ENCODE assay signal across 8 cellular contexts in the genomic region with DNA sequence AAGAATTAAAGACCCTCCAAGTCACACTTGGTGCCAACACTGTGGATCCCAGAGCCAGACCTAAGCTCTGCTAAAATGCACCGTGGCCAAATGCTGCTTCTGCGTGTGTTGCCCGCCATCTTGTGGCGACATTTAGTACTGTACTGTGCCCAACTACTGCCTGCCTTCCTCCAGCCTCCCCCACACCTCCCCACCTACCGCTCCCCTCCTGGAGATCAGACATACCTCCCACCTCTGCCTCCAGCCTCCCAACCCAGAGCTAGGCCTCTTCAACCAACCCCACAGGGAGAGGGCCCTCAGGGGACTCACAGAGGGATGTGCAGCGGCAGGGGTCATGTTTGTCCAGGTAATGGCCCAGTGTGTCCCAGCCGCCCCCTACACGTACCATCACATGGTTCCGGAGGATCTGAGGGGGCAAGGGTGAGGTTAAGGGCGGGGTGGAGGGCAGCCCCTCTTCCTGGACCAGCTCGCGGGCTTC. TPM values are rescaled to one million over a fixed set of nuclear protein-coding genes. Genes with fewer than 3 reads are reported as not detected.
DNase-seq lines count a peak whose midpoint lies in the region; ATAC-seq and TF ChIP-seq lines count a peak whose summit lies in the region.

No MANE protein-coding gene starts in this region.

- H3K4me2 ChIP-seq in OCI-LY3 (ENCODE audit: low read length): peak overlapping the region; percentile 35

- no peak overlapping the region for H2AFZ ChIP-seq in OCI-LY3 (ENCODE audit: low read depth, low read length)

- no peaks in the 10 kb centered on the region for H3K9me3 ChIP-seq in OCI-LY3 (ENCODE audit: insufficient read depth, low read length)

- peaks cover 19% of the 10 kb centered on the region in 2 donors for H3K27me3 Mint-ChIP-seq in natural killer cell treated with Interleukin-12 subunit alpha and Interleukin-12 subunit beta and Interleukin-15 and Interleukin-18, amount 100 ng/mL, for 72 hours
- H3K27me3 Mint-ChIP-seq in stimulated activated memory B cell treated with anti-CD40 and anti-IgM and Interleukin-4, amounts not matched to agents 10 μg/mL and 1 μg/mL and 100 μg/mL, for 72 hours: peaks cover 83% of the 10 kb centered on the region

- H3K36me3 ChIP-seq in OCI-LY3 (replicated peaks; ENCODE audit: low read depth, low read length): no peaks in the 10 kb centered on the region

- H3K27ac Mint-ChIP-seq in natural killer cell treated with Interleukin-12 subunit alpha and Interleukin-12 subunit beta and Interleukin-15 and Interleukin-18, amount 100 ng/mL, for 72 hours: no peak overlapping the region
- H3K27ac Mint-ChIP-seq in stimulated activated memory B cell treated with anti-CD40 and anti-IgM and Interleukin-4, amounts not matched to agents 10 μg/mL and 1 μg/mL and 100 μg/mL, for 72 hours: no peak overlapping the region

- H3K4me1 ChIP-seq in OCI-LY3 (ENCODE audit: low read length): peaks cover 13% of the 10 kb centered on the region; the same call in 1 of the 2 replicates

- DNase-seq in Caki2 (ENCODE audit: low read depth): peak; percentile 45
- peak; percentile 25 for DNase-seq in HS-5 (ENCODE audit: low read depth)
- peak; percentile 90 for DNase-seq in activated CD8-positive, alpha-beta memory T cell treated with anti-CD3 and anti-CD28 coated beads, Interleukin-2, amount 50 U/mL, for 48 hours
- peak; percentile 74 for DNase-seq in natural killer cell treated with Interleukin-12 subunit alpha and Interleukin-12 subunit beta and Interleukin-15 and Interleukin-18, amount 100 ng/mL, for 72 hours (ENCODE audit: low spot score)

- H3K4me3 ChIP-seq in OCI-LY3 (ENCODE audit: low read length): no peak overlapping the region

- no peaks in the 10 kb centered on the region for H3K36me3 Mint-ChIP-seq in natural killer cell treated with Interleukin-12 subunit alpha and Interleukin-12 subunit beta and Interleukin-15 and Interleukin-18, amount 100 ng/mL, for 72 hours
- H3K36me3 Mint-ChIP-seq in stimulated activated memory B cell treated with anti-CD40 and anti-IgM and Interleukin-4, amounts not matched to agents 10 μg/mL and 1 μg/mL and 100 μg/mL, for 72 hours: no peaks in the 10 kb centered on the region

- ATAC-seq in esophagus mucosa (peak; percentile 79), HG03442 (IDR thresholded peaks at IDR 0.05; ENCODE audit: unreplicated experiment) (no peak)
- peak; percentile 75 to 76 for ATAC-seq in natural killer cell treated with Interleukin-12 subunit alpha and Interleukin-12 subunit beta and Interleukin-15 and Interleukin-18, amount 100 ng/mL, for 72 hours
- ATAC-seq in stimulated activated memory B cell treated with anti-CD40 and anti-IgM and Interleukin-4, amounts not matched to agents 10 μg/mL and 1 μg/mL and 100 μg/mL, for 72 hours: peak; percentile 80

- H3K9ac ChIP-seq in OCI-LY3 (ENCODE audit: low read length): no peak overlapping the region

- peaks cover 23% of the 10 kb centered on the region for H3K27me3 ChIP-seq in OCI-LY3 (ENCODE audit: low read depth, low read length)

- peak; percentile 90 for TF ChIP-seq CTCF in OCI-LY3 (IDR thresholded peaks at IDR 0.05; ENCODE audit: low read depth, low read length)

- in situ Hi-C loops in Caki2 (cut with HindIII; ENCODE audit: low pct_unique_long_range_greater_than_20kb, low sequenced_read_pairs): no loop called here

- no peak overlapping the region for H3K27ac ChIP-seq in OCI-LY3 (ENCODE audit: low read length)

- no peaks in the 10 kb centered on the region for H3K9me3 Mint-ChIP-seq in natural killer cell treated with Interleukin-12 subunit alpha and Interleukin-12 subunit beta and Interleukin-15 and Interleukin-18, amount 100 ng/mL, for 72 hours
- no peaks in the 10 kb centered on the region for H3K9me3 Mint-ChIP-seq in stimulated activated memory B cell treated with anti-CD40 and anti-IgM and Interleukin-4, amounts not matched to agents 10 μg/mL and 1 μg/mL and 100 μg/mL, for 72 hours

- H4K20me1 ChIP-seq in OCI-LY3 (ENCODE audit: insufficient read depth, low read length): no peaks in the 10 kb centered on the region

- H3K4me1 Mint-ChIP-seq in natural killer cell treated with Interleukin-12 subunit alpha and Interleukin-12 subunit beta and Interleukin-15 and Interleukin-18, amount 100 ng/mL, for 72 hours (ENCODE audit: low read depth in 2 of 2): no peaks in the 10 kb centered on the region
- H3K4me1 Mint-ChIP-seq in stimulated activated memory B cell treated with anti-CD40 and anti-IgM and Interleukin-4, amounts not matched to agents 10 μg/mL and 1 μg/mL and 100 μg/mL, for 72 hours: peaks cover 24% of the 10 kb centered on the region

- no peak overlapping the region for H3K4me3 Mint-ChIP-seq in natural killer cell treated with Interleukin-12 subunit alpha and Interleukin-12 subunit beta and Interleukin-15 and Interleukin-18, amount 100 ng/mL, for 72 hours
- H3K4me3 Mint-ChIP-seq in stimulated activated memory B cell treated with anti-CD40 and anti-IgM and Interleukin-4, amounts not matched to agents 10 μg/mL and 1 μg/mL and 100 μg/mL, for 72 hours: no peak overlapping the region

- H3K79me2 ChIP-seq in OCI-LY3 (ENCODE audit: low read length): no peaks in the 10 kb centered on the region

RNA-seq across cellular contexts. Expression of gene GAS2L2, which starts 5.5 kb away (rescaled TPM):
- total RNA-seq in Caki2 (2014; rRNA removed; shearing (Covaris generic); ENCODE audit: low replicate concordance): not detected in 2 replicates
- total RNA-seq in esophagus mucosa: not detected
- total RNA-seq in natural killer cell treated with Interleukin-12 subunit alpha and Interleukin-12 subunit beta and Interleukin-15 and Interleukin-18, amount 100 ng/mL, for 72 hours: not detected

RNA-seq across cellular contexts. Expression of gene C17orf50, which starts 13.1 kb away (rescaled TPM):
- total RNA-seq in Caki2 (2014; rRNA removed; shearing (Covaris generic); ENCODE audit: low replicate concordance): not detected in 2 replicates
- not detected for total RNA-seq in esophagus mucosa
- total RNA-seq in natural killer cell treated with Interleukin-12 subunit alpha and Interleukin-12 subunit beta and Interleukin-15 and Interleukin-18, amount 100 ng/mL, for 72 hours: not detected

RNA-seq across cellular contexts. Expression of gene RASL10B, which starts 16.1 kb away (rescaled TPM):
- total RNA-seq in Caki2 (2014; rRNA removed; shearing (Covaris generic); ENCODE audit: low replicate concordance): 0.17 TPM in 1 of 2 replicates, not detected in the other
- 0.32 TPM for total RNA-seq in esophagus mucosa
- under 1 TPM in 1 of 2 donors, not detected in 1; 0.14 TPM for total RNA-seq in natural killer cell treated with Interleukin-12 subunit alpha and Interleukin-12 subunit beta and Interleukin-15 and Interleukin-18, amount 100 ng/mL, for 72 hours

RNA-seq across cellular contexts. Expression of gene MMP28, which starts 47.9 kb away (rescaled TPM):
- total RNA-seq in Caki2 (2014; rRNA removed; shearing (Covaris generic); ENCODE audit: low replicate concordance): 1.7 TPM in 1 of 2 replicates, not detected in the other
- total RNA-seq in esophagus mucosa: 14.5 TPM
- not detected for total RNA-seq in natural killer cell treated with Interleukin-12 subunit alpha and Interleukin-12 subunit beta and Interleukin-15 and Interleukin-18, amount 100 ng/mL, for 72 hours

Comparison
In these comparisons a context has a peak if more than half of its experiments do, and no peak if none do; other contexts are left out.
1. DNase-seq: peak in every context shown above with its lines; median percentile 90 in activated CD8-positive, alpha-beta memory T cell treated with anti-CD3 and anti-CD28 coated beads, Interleukin-2, amount 50 U/mL, for 48 hours; 74 in natural killer cell treated with Interleukin-12 subunit alpha and Interleukin-12 subunit beta and Interleukin-15 and Interleukin-18, amount 100 ng/mL, for 72 hours; 45 in Caki2; 25 in HS-5.